In genomic region chr7:130913721-130914588, GRCh38 we compare ENCODE assay signal across 1 cellular context.
A peak's percentile ranks its signal among the peaks of the same experiment; 100 is the strongest.
TF ChIP-seq lines count a peak whose summit lies in the region.

No MANE protein-coding gene starts in this region.

TF ChIP-seq in GM12878, 131 proteins besides CTCF, POLR2A, EP300 and RAD21 (continued from another document):
- TF ChIP-seq CBX5 (IDR thresholded peaks at IDR 0.05; ENCODE audit: low read depth) = 0 out of 2 replicates have a peak, but pooled peaks have one; percentile 15
- TF ChIP-seq ZNF592 (IDR thresholded peaks at IDR 0.05) = 0 out of 2 replicates have a peak, but pooled peaks have one; percentile 1
- 0 out of 2 replicates have a peak, but pooled peaks have one; percentile 1 for TF ChIP-seq TCF7 (IDR thresholded peaks at IDR 0.05; ENCODE audit: borderline replicate concordance)
- peak; percentile 39 for TF ChIP-seq HDAC6 (IDR thresholded peaks at IDR 0.05; ENCODE audit: unreplicated experiment)
- no peak for TF ChIP-seq ESRRA (IDR thresholded peaks at IDR 0.05; ENCODE audit: low read length)
- no peak for TF ChIP-seq CBFB (IDR thresholded peaks at IDR 0.05; ENCODE audit: low read depth)
TF ChIP-seq in GM12878: peak in this region for 7.
